In genomic region chr9:35763803-35764202, GRCh38 we compare ENCODE assay signal across 31 cellular contexts. TPM values are rescaled to one million over a fixed set of nuclear protein-coding genes. Genes with fewer than 3 reads are reported as not detected.
"Had no signal": no experiment of that assay in that cellular context is flagged by ENCODE, and none has a peak within 500 bp of the region (broad histone marks: within the 10 kb centered on the region; RNA-seq: fewer than 3 reads in every experiment).

No MANE protein-coding gene starts in this region.

- H3K27ac ChIP-seq: left lung, lower lobe of right lung, neutrophil, ovary, sigmoid colon, spleen, suprapubic skin, thoracic aorta, tibial artery, upper lobe of right lung had no signal

- H3K9me3 ChIP-seq: left lung, lower lobe of right lung, neutrophil, ovary, sigmoid colon, spleen, suprapubic skin, thoracic aorta, tibial artery, upper lobe of right lung had no signal

- FAIRE-seq: kidney, small intestine, urothelium cell line had no signal

- H3K36me3 ChIP-seq: left lung, lower lobe of right lung, neural progenitor cell, neutrophil, ovary, sigmoid colon, spleen, suprapubic skin, thoracic aorta, tibial artery, upper lobe of right lung had no signal

- H3K9ac ChIP-seq: neural progenitor cell had no signal

- H3K27me3 ChIP-seq: left lung, neural progenitor cell, neutrophil, ovary, sigmoid colon, spleen, suprapubic skin, tibial artery, upper lobe of right lung had no signal

- H3K4me3 ChIP-seq: left lung, lower lobe of right lung, neural progenitor cell, ovary, sigmoid colon, spleen, suprapubic skin, thoracic aorta, tibial artery, upper lobe of right lung had no signal

- DNase-seq: hypothalamus; immature natural killer cell; kidney; left colon; left lung; lower lobe of right lung; mammary epithelial cell; mesenchymal stem cell; natural killer cell; nephron progenitor cell; occipital lobe; ovary; right cardiac atrium; sigmoid colon; small intestine; spleen; stimulated activated CD4-positive, alpha-beta T cell treated with anti-CD3 and anti-CD28 coated beads, Interleukin-4, amount 100 ng/mL, for 24 hours; stimulated activated naive CD4-positive, alpha-beta T cell; tibial artery; trophoblast cell; upper lobe of right lung had no signal

- ATAC-seq: left colon; left lung; lower lobe of right lung; natural killer cell; right cardiac atrium; stimulated activated effector memory CD8-positive, alpha-beta T cell treated with anti-CD3 and anti-CD28 coated beads, Interleukin-12 subunit alpha, Interleukin-12 subunit beta, amount 100 ng/mL, for 72 hours; upper lobe of right lung had no signal

- H2AFZ ChIP-seq: neural progenitor cell had no signal

RNA-seq across cellular contexts. Expression of gene MSMP, which starts 9.7 kb away (rescaled TPM):
- total RNA-seq: left colon, liver, lower lobe of right lung, mammary epithelial cell, natural killer cell, occipital lobe, progenitor cell of endocrine pancreas, renal cortical epithelial cell, right cardiac atrium, sigmoid colon, spleen, subcutaneous adipose tissue, suprapubic skin, thoracic aorta, upper lobe of right lung had no signal
- polyA plus RNA-seq: liver, mammary epithelial cell had no signal
